In the genomic region with DNA sequence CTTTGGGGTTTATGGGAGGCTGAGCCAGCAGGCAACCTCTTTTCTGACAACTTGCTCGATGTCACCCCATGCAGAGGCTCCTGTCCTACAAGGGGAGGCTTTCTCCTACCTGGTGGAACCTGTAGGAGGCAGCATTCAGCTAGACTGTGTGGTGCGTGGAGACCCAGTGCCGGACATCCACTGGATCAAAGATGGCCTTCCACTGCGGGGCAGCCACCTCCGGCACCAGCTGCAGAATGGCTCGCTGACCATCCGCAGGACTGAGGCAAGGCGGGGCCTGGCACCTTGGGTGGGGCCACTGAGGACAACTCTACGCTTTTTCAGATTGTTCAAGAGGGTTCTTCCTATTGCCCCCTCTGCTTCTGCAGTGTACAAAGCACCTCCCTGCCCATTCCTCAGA, we compare ENCODE assay signal across 1 cellular context.
TF ChIP-seq lines count a peak whose summit lies in the region.

No MANE protein-coding gene starts in this region.

TF ChIP-seq in HepG2, 621 proteins besides CTCF, POLR2A, EP300 and RAD21 (continued from another document):
- TF ChIP-seq HOXA3 (CRISPR knock-in tag; IDR thresholded peaks at IDR 0.05), result no peak
- no peak for TF ChIP-seq EED (CRISPR knock-in tag; IDR thresholded peaks at IDR 0.05)
- TF ChIP-seq, protein P1, sequence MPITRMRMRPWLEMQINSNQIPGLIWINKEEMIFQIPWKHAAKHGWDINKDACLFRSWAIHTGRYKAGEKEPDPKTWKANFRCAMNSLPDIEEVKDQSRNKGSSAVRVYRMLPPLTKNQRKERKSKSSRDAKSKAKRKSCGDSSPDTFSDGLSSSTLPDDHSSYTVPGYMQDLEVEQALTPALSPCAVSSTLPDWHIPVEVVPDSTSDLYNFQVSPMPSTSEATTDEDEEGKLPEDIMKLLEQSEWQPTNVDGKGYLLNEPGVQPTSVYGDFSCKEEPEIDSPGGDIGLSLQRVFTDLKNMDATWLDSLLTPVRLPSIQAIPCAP (CRISPR knock-in tag; IDR thresholded peaks at IDR 0.05; ENCODE audit: low read depth), result no peak
- no peak for TF ChIP-seq MAF1 (CRISPR knock-in tag; IDR thresholded peaks at IDR 0.05; ENCODE audit: borderline replicate concordance)
- TF ChIP-seq CEBPG (CRISPR knock-in tag; IDR thresholded peaks at IDR 0.05), result no peak
- no peak for TF ChIP-seq ZNF552 (CRISPR knock-in tag; IDR thresholded peaks at IDR 0.05; ENCODE audit: borderline replicate concordance)
- no peak for TF ChIP-seq PLRG1 (conservative IDR thresholded peaks at IDR 0.05)
- no peak for TF ChIP-seq RFX1 (IDR thresholded peaks at IDR 0.05)
